Comparison of ENCODE assay signal across 13 cellular contexts in genomic region chr19:53519431-53519830, GRCh38. TPM values are rescaled to one million over a fixed set of nuclear protein-coding genes. Genes with fewer than 3 reads are reported as not detected.
DNase-seq lines count a peak whose midpoint lies in the region; ATAC-seq and TF ChIP-seq lines count a peak whose summit lies in the region.
"Had no signal": no experiment of that assay in that cellular context is flagged by ENCODE, and none has a peak within 500 bp of the region (broad histone marks: within the 10 kb centered on the region; RNA-seq: fewer than 3 reads in every experiment).

No MANE protein-coding gene starts in this region.

- H3K27me3 Mint-ChIP-seq in stimulated activated naive CD8-positive, alpha-beta T cell treated with anti-CD3 and anti-CD28 coated beads, Interleukin-15, Interleukin-2, amounts not matched to agents 100 ng/mL and 50 ng/mL, for 24 hours: no peaks in the 10 kb centered on the region
- H3K27me3 Mint-ChIP-seq in natural killer cell (ENCODE audit: low read depth in 2 of 2): no peaks in the 10 kb centered on the region

- peak overlapping the region; percentile 6 for H3K4me3 Mint-ChIP-seq in stimulated activated naive CD8-positive, alpha-beta T cell treated with anti-CD3 and anti-CD28 coated beads, Interleukin-15, Interleukin-2, amounts not matched to agents 100 ng/mL and 50 ng/mL, for 24 hours
- H3K4me3 Mint-ChIP-seq in natural killer cell: peak overlapping the region; percentile 61

- intact Hi-C loops in natural killer cell (cut with micrococcal nuclease): no loop called here

- TF ChIP-seq CTCF in choroid plexus epithelial cell (conservative IDR thresholded peaks at IDR 0.05; ENCODE audit: low read depth, low read length) (no peak), natural killer cell (IDR thresholded peaks at IDR 0.05) (no peak)

- no peak overlapping the region for H3K4me3 ChIP-seq in choroid plexus epithelial cell (ENCODE audit: low read depth, low read length)

- H3K36me3 Mint-ChIP-seq in stimulated activated naive CD8-positive, alpha-beta T cell treated with anti-CD3 and anti-CD28 coated beads, Interleukin-15, Interleukin-2, amounts not matched to agents 100 ng/mL and 50 ng/mL, for 24 hours (ENCODE audit: low read depth): peaks cover 33% of the 10 kb centered on the region
- H3K36me3 Mint-ChIP-seq in natural killer cell: peaks cover 9% of the 10 kb centered on the region
- H3K36me3 Mint-ChIP-seq: stimulated activated effector memory CD8-positive, alpha-beta T cell treated with anti-CD3 and anti-CD28 coated beads, Interleukin-12 subunit alpha, Interleukin-12 subunit beta, amount 100 ng/mL, for 72 hours had no signal

- peaks cover 21% of the 10 kb centered on the region for H3K4me1 Mint-ChIP-seq in stimulated activated naive CD8-positive, alpha-beta T cell treated with anti-CD3 and anti-CD28 coated beads, Interleukin-15, Interleukin-2, amounts not matched to agents 100 ng/mL and 50 ng/mL, for 24 hours (ENCODE audit: low read depth)
- H3K4me1 Mint-ChIP-seq in natural killer cell: peaks cover 11 to 13% of the 10 kb centered on the region in 2 donors

- ATAC-seq in stimulated activated naive CD8-positive, alpha-beta T cell treated with anti-CD3 and anti-CD28 coated beads, Interleukin-15, Interleukin-2, amounts not matched to agents 100 U/mL and 50 U/mL, for 24 hours: no peak
- ATAC-seq in natural killer cell: no peak
- no peak for ATAC-seq in GM19328 (IDR thresholded peaks at IDR 0.05; ENCODE audit: unreplicated experiment)
- ATAC-seq: esophagus mucosa; stimulated activated effector memory CD8-positive, alpha-beta T cell treated with anti-CD3 and anti-CD28 coated beads, Interleukin-12 subunit alpha, Interleukin-12 subunit beta, amount 100 ng/mL, for 72 hours had no signal

- DNase-seq in stimulated activated naive CD8-positive, alpha-beta T cell treated with anti-CD3 and anti-CD28 coated beads, Interleukin-15, Interleukin-2, amounts not matched to agents 100 U/mL and 50 U/mL, for 24 hours: no peak
- DNase-seq in choroid plexus epithelial cell (ENCODE audit: low read depth) (peak; percentile 24), natural killer cell (no peak), NCI-H82 treated with DMSO at 0.1 percent for 48 hours (lab: John Stamatoyannopoulos, UW; ENCODE audit: unreplicated experiment) (no peak), RPMI8226 (no peak), NCI-H2227 (lab: John Stamatoyannopoulos, UW; ENCODE audit: unreplicated experiment) (no peak)
- DNase-seq: BE2C; NCI-H1930; stimulated activated CD4-positive, alpha-beta T cell treated with anti-CD3 and anti-CD28 coated beads, Interleukin-4, amount 100 ng/mL, for 1 hour had no signal

- H3K9me3 Mint-ChIP-seq in stimulated activated naive CD8-positive, alpha-beta T cell treated with anti-CD3 and anti-CD28 coated beads, Interleukin-15, Interleukin-2, amounts not matched to agents 100 ng/mL and 50 ng/mL, for 24 hours: peaks cover 15% of the 10 kb centered on the region
- peaks cover 0 to 4% of the 10 kb centered on the region in 2 donors for H3K9me3 Mint-ChIP-seq in natural killer cell

- H3K27ac Mint-ChIP-seq in stimulated activated naive CD8-positive, alpha-beta T cell treated with anti-CD3 and anti-CD28 coated beads, Interleukin-15, Interleukin-2, amounts not matched to agents 100 ng/mL and 50 ng/mL, for 24 hours: no peak overlapping the region
- no peak overlapping the region for H3K27ac Mint-ChIP-seq in natural killer cell
- H3K27ac Mint-ChIP-seq: stimulated activated effector memory CD8-positive, alpha-beta T cell treated with anti-CD3 and anti-CD28 coated beads, Interleukin-12 subunit alpha, Interleukin-12 subunit beta, amount 100 ng/mL, for 72 hours had no signal

RNA-seq across cellular contexts. Expression of gene ZNF331, which starts 18.5 kb away (rescaled TPM):
- 100 to 1,000 TPM; 153 to 245 (median 204) TPM for total RNA-seq in natural killer cell

RNA-seq across cellular contexts. Expression of gene ZNF813, which starts 51.9 kb away (rescaled TPM):
- total RNA-seq in natural killer cell: 1 to 10 TPM; 2.5 to 5.0 (median 3.1) TPM
